In genomic region chr20:48769111-48769879, GRCh38 we compare ENCODE assay signal across 8 cellular contexts. TPM values are rescaled to one million over a fixed set of nuclear protein-coding genes. Genes with fewer than 3 reads are reported as not detected.
A peak's percentile ranks its signal among the peaks of the same experiment; 100 is the strongest.
DNase-seq lines count a peak whose midpoint lies in the region; ATAC-seq lines count a peak whose summit lies in the region.

No MANE protein-coding gene starts in this region.

- DNase-seq in activated CD4-positive, alpha-beta T cell treated with anti-CD3 and anti-CD28 coated beads, Interleukin-2, amount 50 U/mL, for 48 hours = peak; percentile 92 to 95
- peak; percentile 84 to 94 for DNase-seq in stimulated activated CD8-positive, alpha-beta memory T cell treated with anti-CD3 and anti-CD28 coated beads, Interleukin-15, amount 100 ng/mL, for 4 hours (ENCODE audit: low read depth in 2 of 2)
- DNase-seq in NCI-H774 (lab: John Stamatoyannopoulos, UW) (no peak), NCI-H2029 treated with DMSO at 0.1 percent for 48 hours (lab: John Stamatoyannopoulos, UW) (no peak)

- peak; percentile 60 for ATAC-seq in HG03342 (IDR thresholded peaks at IDR 0.05; ENCODE audit: unreplicated experiment)
- ATAC-seq in esophagus mucosa = peak; percentile 20
- no peak for ATAC-seq in GM21447 (IDR thresholded peaks at IDR 0.05; ENCODE audit: unreplicated experiment)
- no peak for ATAC-seq in GM18511 (IDR thresholded peaks at IDR 0.05; ENCODE audit: unreplicated experiment)

RNA-seq across cellular contexts. Expression of gene PREX1, which starts 58.5 kb away (rescaled TPM):
- 2.7 TPM for total RNA-seq in esophagus mucosa

Comparison
In these comparisons a context has a peak if more than half of its experiments do, and no peak if none do; other contexts are left out.
1. ATAC-seq: peak in HG03342 (single experiment) and esophagus mucosa (single experiment); none in GM21447 (single experiment) and GM18511 (single experiment).
2. DNase-seq: peak in activated CD4-positive, alpha-beta T cell treated with anti-CD3 and anti-CD28 coated beads, Interleukin-2, amount 50 U/mL, for 48 hours (2 of 2) and stimulated activated CD8-positive, alpha-beta memory T cell treated with anti-CD3 and anti-CD28 coated beads, Interleukin-15, amount 100 ng/mL, for 4 hours (2 of 2); none in NCI-H774 (single experiment) and NCI-H2029 treated with DMSO at 0.1 percent for 48 hours (single experiment).